ENCODE assay signal across 20 cellular contexts in the genomic region with DNA sequence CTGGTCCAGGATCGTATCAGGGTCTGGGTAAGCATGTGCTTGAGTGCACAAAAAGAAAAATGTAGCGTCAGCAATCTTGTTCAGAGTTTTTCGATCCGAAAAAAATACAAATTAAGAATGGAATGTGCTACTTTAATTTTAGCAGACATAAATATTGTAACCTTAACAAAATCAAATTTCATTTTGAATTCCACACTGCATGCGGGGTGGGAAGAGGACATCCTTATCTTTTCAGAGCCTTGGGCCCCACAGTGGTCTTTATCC.
"Had no signal": no experiment of that assay in that cellular context is flagged by ENCODE, and none has a peak within 500 bp of the region (broad histone marks: within the 10 kb centered on the region; RNA-seq: fewer than 3 reads in every experiment).

No MANE protein-coding gene starts in this region.

- H3K9me3 ChIP-seq: body of pancreas, gastroesophageal sphincter, heart left ventricle, prostate gland, tibial nerve, uterus had no signal

- H3K4me3 Mint-ChIP-seq: activated CD4-positive, alpha-beta memory T cell treated with anti-CD3 and anti-CD28 coated beads for 36 hours; activated CD4-positive, alpha-beta T cell treated with anti-CD3 and anti-CD28 coated beads for 36 hours; activated naive CD8-positive, alpha-beta T cell; activated T-helper 1 cell treated with anti-CD3 and anti-CD28 coated beads, Interleukin-12 subunit alpha, Interleukin-12 subunit beta, Interleukin-2, Interleukin-4 antibody, amounts not matched to agents 30 ng/mL and 10 ng/mL and 1 ng/mL, durations not matched to agents 14 hours and 24 hours and 36 hours; mesothelial cell of epicardium; stimulated activated memory B cell treated with anti-CD40 and anti-IgM and Interleukin-4, amounts not matched to agents 10 μg/mL and 1 μg/mL and 100 μg/mL, for 72 hours had no signal

- H3K27ac Mint-ChIP-seq: activated CD4-positive, alpha-beta memory T cell treated with anti-CD3 and anti-CD28 coated beads for 36 hours; activated CD4-positive, alpha-beta T cell treated with anti-CD3 and anti-CD28 coated beads for 36 hours; activated naive CD8-positive, alpha-beta T cell; activated T-helper 1 cell treated with anti-CD3 and anti-CD28 coated beads, Interleukin-12 subunit alpha, Interleukin-12 subunit beta, Interleukin-2, Interleukin-4 antibody, amounts not matched to agents 30 ng/mL and 10 ng/mL and 1 ng/mL, durations not matched to agents 14 hours and 24 hours and 36 hours; mesothelial cell of epicardium; stimulated activated memory B cell treated with anti-CD40 and anti-IgM and Interleukin-4, amounts not matched to agents 10 μg/mL and 1 μg/mL and 100 μg/mL, for 72 hours; WTC11 had no signal

- DNase-seq: activated gamma-delta T cell treated with Interleukin-2 at 50 U/mL for 16 hours; activated T-cell treated with anti-CD3 and anti-CD28 coated beads for 4 hours; amniotic stem cell; erythroblast; occipital lobe; stimulated activated CD4-positive, alpha-beta T cell treated with anti-CD3 and anti-CD28 coated beads, Interleukin-4, amount 100 ng/mL, for 24 hours had no signal

- H3K9me3 Mint-ChIP-seq: activated CD4-positive, alpha-beta memory T cell treated with anti-CD3 and anti-CD28 coated beads for 36 hours; activated T-helper 1 cell treated with anti-CD3 and anti-CD28 coated beads, Interleukin-12 subunit alpha, Interleukin-12 subunit beta, Interleukin-2, Interleukin-4 antibody, amounts not matched to agents 30 ng/mL and 10 ng/mL and 1 ng/mL, durations not matched to agents 14 hours and 24 hours and 36 hours; mesothelial cell of epicardium; stimulated activated memory B cell treated with anti-CD40 and anti-IgM and Interleukin-4, amounts not matched to agents 10 μg/mL and 1 μg/mL and 100 μg/mL, for 72 hours; WTC11 had no signal

- H3K27ac ChIP-seq: body of pancreas, prostate gland had no signal

- ATAC-seq: body of pancreas; stimulated activated memory B cell treated with anti-CD40 and anti-IgM and Interleukin-4, amounts not matched to agents 10 μg/mL and 1 μg/mL and 100 μg/mL, for 72 hours had no signal

- H3K36me3 ChIP-seq: gastroesophageal sphincter, heart left ventricle, prostate gland, tibial nerve, uterus had no signal

- H3K4me1 ChIP-seq: prostate gland, uterus had no signal

- H3K36me3 Mint-ChIP-seq: activated CD4-positive, alpha-beta memory T cell treated with anti-CD3 and anti-CD28 coated beads for 36 hours; activated naive CD8-positive, alpha-beta T cell; mesothelial cell of epicardium; stimulated activated memory B cell treated with anti-CD40 and anti-IgM and Interleukin-4, amounts not matched to agents 10 μg/mL and 1 μg/mL and 100 μg/mL, for 72 hours; WTC11 had no signal

- H3K27me3 ChIP-seq: body of pancreas, gastroesophageal sphincter, tibial nerve, uterus had no signal

- H3K4me3 ChIP-seq: body of pancreas, lung, prostate gland had no signal
